8 cellular contexts compared by ENCODE assay signal in genomic region chr3:158105710-158106438, GRCh38. TPM values are rescaled to one million over a fixed set of nuclear protein-coding genes. Genes with fewer than 3 reads are reported as not detected.
DNase-seq lines count a peak whose midpoint lies in the region; ATAC-seq and TF ChIP-seq lines count a peak whose summit lies in the region.

Gene SHOX2, minus strand, starts transcription at chr3:158106420. Its CDS starts 396 bp downstream, at chr3:158106024.

- peak within 1 kb of the TSS; percentile 31 for H3K4me3 ChIP-seq in epithelial cell of esophagus (ENCODE audit: low read length)

- H3K27me3 Mint-ChIP-seq in nephron (ENCODE audit: low read depth) = peaks cover 97% of the 10 kb centered on the region

- TF ChIP-seq CTCF in epithelial cell of esophagus (IDR thresholded peaks at IDR 0.05; ENCODE audit: insufficient read depth, low read depth, low read length, missing control alignments) (no peak), nephron (IDR thresholded peaks at IDR 0.05; ENCODE audit: unreplicated experiment in 3 of 3) (no peak)

- H3K4me3 Mint-ChIP-seq in nephron = peak within 1 kb of the TSS; percentile 73 to 91 (median 82)

- DNase-seq in Caki2 (ENCODE audit: low read depth) (peak; percentile 75), HK-2 (ENCODE audit: unreplicated experiment) (peak; percentile 84), T-helper 2 cell (peak in 3 of 5 experiments; percentile 13 to 32 (median 16)), epithelial cell of esophagus (ENCODE audit: low read depth) (peak; percentile 29)
- no peak for DNase-seq in activated CD4-positive, CD25-positive, alpha-beta regulatory T cell treated with anti-CD3 and anti-CD28 coated beads, Interleukin-2, amount 50 U/mL, for 72 hours

- H3K9me3 Mint-ChIP-seq in nephron = no peaks in the 10 kb centered on the region

- ATAC-seq in HG02571 (IDR thresholded peaks at IDR 0.05; ENCODE audit: unreplicated experiment) (no peak), HG02623 (IDR thresholded peaks at IDR 0.05; ENCODE audit: unreplicated experiment) (no peak)

- in situ Hi-C loops in Caki2 (cut with HindIII; ENCODE audit: low pct_unique_long_range_greater_than_20kb, low sequenced_read_pairs) = no loop called here

- H3K4me1 Mint-ChIP-seq in nephron = peaks cover 56% of the 10 kb centered on the region

- no peaks in the 10 kb centered on the region for H3K36me3 Mint-ChIP-seq in nephron (ENCODE audit: low read depth)

- H3K27ac Mint-ChIP-seq in nephron = no peak within 1 kb of the TSS

RNA-seq across cellular contexts. Expression of gene SHOX2, which starts in this region (rescaled TPM):
- total RNA-seq in Caki2 (2014; rRNA removed; shearing (Covaris generic); ENCODE audit: low replicate concordance) = 0.78 and 0.98 TPM in 2 replicates

Comparison
In these comparisons a context has a peak if more than half of its experiments do, and no peak if none do; other contexts are left out.
1. Peak in DNase-seq in Caki2; RNA of the gene not detected or under 1 TPM.